23 cellular contexts compared by ENCODE assay signal in the genomic region with DNA sequence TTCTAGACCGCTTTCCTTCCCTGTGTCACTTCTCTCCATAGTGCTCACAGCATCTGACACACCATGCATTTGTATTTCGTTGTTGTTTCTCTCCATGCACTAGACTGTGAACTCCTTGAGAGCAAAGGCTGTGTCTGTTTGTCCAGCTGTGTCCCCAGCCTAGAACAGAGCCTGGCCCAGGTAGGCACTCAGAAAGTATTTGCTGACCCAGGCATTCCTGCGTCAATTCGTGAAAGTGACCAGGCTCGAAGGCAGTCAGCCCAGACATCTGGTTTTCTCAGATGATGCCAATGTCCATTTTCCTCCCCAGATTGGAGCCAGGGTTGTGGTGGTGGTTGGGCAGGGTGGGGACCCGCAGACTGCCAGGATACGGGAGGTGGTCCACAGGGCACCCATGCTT.
"Had no signal": no experiment of that assay in that cellular context is flagged by ENCODE, and none has a peak within 500 bp of the region (broad histone marks: within the 10 kb centered on the region; RNA-seq: fewer than 3 reads in every experiment).

No MANE protein-coding gene starts in this region.

- H3K9ac ChIP-seq: SK-N-SH had no signal

- H3K27ac ChIP-seq: RWPE1 had no signal

- H3K4me2 ChIP-seq: SK-N-SH had no signal

- ATAC-seq: Panc1, PC-3 had no signal

- DNase-seq: IMR-90; KG1; MM.1S; NCI-H1105; NCI-H1417; NCI-H1436 treated with DMSO at 0.1 percent for 48 hours; NCI-H1694; NCI-H187 treated with DMSO at 0.1 percent for 48 hours; NCI-H2029 treated with DMSO at 0.1 percent for 48 hours; NCI-H2107; NCI-H226; NCI-H446; NCI-H510A; NCI-H524 treated with DMSO at 0.1 percent for 48 hours; NCI-H69; NCI-H774; NK-92 treated with Interleukin-12 subunit alpha and Interleukin-12 subunit beta, amount 100 ng/mL, for 24 hours; PC-3; SHP77; SK-N-SH; SW 1271 had no signal

- H3K9me3 ChIP-seq: SK-N-SH had no signal
